In the genomic region with DNA sequence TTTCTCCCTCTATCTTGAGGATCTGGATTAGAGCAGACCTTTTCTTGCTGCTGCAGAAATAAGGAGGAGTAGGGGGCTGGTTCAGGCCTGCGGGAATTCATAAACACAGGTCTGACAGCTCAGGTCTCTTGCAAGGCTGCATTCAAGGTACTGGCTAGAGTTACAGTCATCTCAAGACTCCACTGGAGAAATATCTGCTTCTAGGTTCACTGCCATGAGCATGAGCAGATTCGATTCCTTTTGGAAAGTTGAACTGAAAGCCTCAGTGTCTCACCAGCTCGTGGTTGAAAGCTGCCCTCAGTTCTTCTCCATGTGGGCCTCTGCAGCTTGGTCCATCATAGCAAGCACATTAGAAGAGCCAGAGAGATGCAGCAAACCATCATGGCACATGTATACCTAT, we compare ENCODE assay signal across 23 cellular contexts.
DNase-seq lines count a peak whose midpoint lies in the region; ATAC-seq, FAIRE-seq and TF ChIP-seq lines count a peak whose summit lies in the region.
"Had no signal": no experiment of that assay in that cellular context is flagged by ENCODE, and none has a peak within 500 bp of the region (broad histone marks: within the 10 kb centered on the region; RNA-seq: fewer than 3 reads in every experiment).

No MANE protein-coding gene starts in this region.

- intact Hi-C loops in GM12878 (cut with micrococcal nuclease; ENCODE audit: unreplicated experiment) = no loop called here

- no peaks in the 10 kb centered on the region for H4K20me1 ChIP-seq in GM12878 (ENCODE audit: control insufficient read depth, insufficient read depth)
- H4K20me1 ChIP-seq: BLaER1 treated with 17β-estradiol and CSF1 and Interleukin-3, amounts not matched to agents 10 nM and 100 nM had no signal

- no peak overlapping the region for H3K27ac ChIP-seq in GM12878 (ENCODE audit: control insufficient read depth, insufficient read depth)
- H3K27ac ChIP-seq: hepatocyte, Peyer's patch, upper lobe of right lung had no signal

- no peaks in the 10 kb centered on the region for H3K36me3 Mint-ChIP-seq in activated T-cell treated with anti-CD3 and anti-CD28 coated beads, Interleukin-2, amount 50 U/mL, for 4 hours (ENCODE audit: insufficient read depth)

- H3K9ac ChIP-seq in GM12878 (ENCODE audit: control insufficient read depth, insufficient read depth, low read length) = no peak overlapping the region
- H3K9ac ChIP-seq: SK-N-SH had no signal

- no peak overlapping the region for H3K4me3 Mint-ChIP-seq in activated T-cell treated with anti-CD3 and anti-CD28 coated beads, Interleukin-2, amount 50 U/mL, for 4 hours
- H3K4me3 Mint-ChIP-seq: stimulated activated naive CD8-positive, alpha-beta T cell treated with anti-CD3 and anti-CD28 coated beads, Interleukin-15, Interleukin-2, amounts not matched to agents 100 ng/mL and 50 ng/mL, for 24 hours had no signal

- TF ChIP-seq POLR2A in GM12878 (IDR thresholded peaks at IDR 0.05; ENCODE audit: low read depth, low read length) = no peak

- POLR2A ChIA-PET in GM12878 (lab: Charles Lee) = no interaction called here

- H3K27me3 Mint-ChIP-seq in activated T-cell treated with anti-CD3 and anti-CD28 coated beads, Interleukin-2, amount 50 U/mL, for 4 hours (ENCODE audit: low read depth) = no peaks in the 10 kb centered on the region
- H3K27me3 Mint-ChIP-seq: stimulated activated naive CD8-positive, alpha-beta T cell treated with anti-CD3 and anti-CD28 coated beads, Interleukin-15, Interleukin-2, amounts not matched to agents 100 ng/mL and 50 ng/mL, for 24 hours had no signal

- ATAC-seq in GM18909 (IDR thresholded peaks at IDR 0.05; ENCODE audit: poor library complexity, unreplicated experiment) (peak; percentile 54), HG02884 (IDR thresholded peaks at IDR 0.05; ENCODE audit: unreplicated experiment) (peak; percentile 78), GM12878 (peak; percentile 48)
- no peak for ATAC-seq in activated T-cell treated with anti-CD3 and anti-CD28 coated beads, Interleukin-2, amount 50 U/mL, for 4 hours
- ATAC-seq: upper lobe of right lung had no signal

- no peaks in the 10 kb centered on the region for H3K9me3 Mint-ChIP-seq in activated T-cell treated with anti-CD3 and anti-CD28 coated beads, Interleukin-2, amount 50 U/mL, for 4 hours
- H3K9me3 Mint-ChIP-seq: stimulated activated naive CD8-positive, alpha-beta T cell treated with anti-CD3 and anti-CD28 coated beads, Interleukin-15, Interleukin-2, amounts not matched to agents 100 ng/mL and 50 ng/mL, for 24 hours had no signal

- H3K9me3 ChIP-seq in GM12878 (replicated peaks; ENCODE audit: control insufficient read depth, insufficient read depth, low read length) = no peaks in the 10 kb centered on the region
- H3K9me3 ChIP-seq: BLaER1 treated with 17β-estradiol and CSF1 and Interleukin-3, amounts not matched to agents 10 nM and 100 nM; Peyer's patch; SK-N-SH; upper lobe of right lung had no signal

- SMC1A ChIA-PET in GM12878 (lab: Charles Lee; ENCODE audit: uncharacterized antibody, unreplicated experiment) = interaction anchor here (1.1 to 1.2 kb wide), 2 partner anchors 10 to 99 kb away, joined by 3 to 4 read pairs; no protein-coding TSS in a partner anchor

- in situ Hi-C loops in GM12878 (cut with MboI) = no loop called here

- no peak for TF ChIP-seq RAD21 in GM12878 (IDR thresholded peaks at IDR 0.05; ENCODE audit: insufficient read depth, low read depth, low read length)

- H3K27me3 ChIP-seq in GM12878 (replicated peaks in 1 of 2; ENCODE audit: control insufficient read depth in 2 of 2, insufficient read depth in 2 of 2, low read length in 1 of 2) = no peaks in the 10 kb centered on the region; a peak in 1 of 4 replicates
- H3K27me3 ChIP-seq: BLaER1 treated with 17β-estradiol and CSF1 and Interleukin-3, amounts not matched to agents 10 nM and 100 nM; hepatocyte; Peyer's patch; upper lobe of right lung had no signal

- 0 out of 2 replicates have a peak, but pooled peaks cover 3% of the 10 kb centered on the region for H3K4me1 ChIP-seq in GM12878 (ENCODE audit: control insufficient read depth, insufficient read depth, low read length)
- H3K4me1 ChIP-seq: Peyer's patch, upper lobe of right lung had no signal

- 0% methylated on average over 3 of the region's 3 CpGs for WGBS in GM12878 (ENCODE audit: insufficient coverage, insufficient replicate concordance, low lambda C conversion rate, missing lambda C conversion rate)

- CTCF ChIA-PET in GM12878 (lab: Yijun Ruan, JAX) = no interaction called here

- DNase-seq in Ammon's horn (ENCODE audit: low spot score) = peak; percentile 46
- DNase-seq in GM12878 (ENCODE audit: low read depth, low spot score) = no peak
- DNase-seq in NCI-H187 (lab: John Stamatoyannopoulos, UW) = no peak
- DNase-seq in NCI-H128 (lab: John Stamatoyannopoulos, UW; ENCODE audit: unreplicated experiment) = no peak
- no peak for DNase-seq in stimulated activated CD4-positive, alpha-beta T cell treated with anti-CD3 and anti-CD28 coated beads, Interleukin-4, amount 100 ng/mL, for 24 hours
- no peak for DNase-seq in activated T-cell treated with anti-CD3 and anti-CD28 coated beads, Interleukin-2, amount 50 U/mL, for 4 hours
- DNase-seq: activated CD4-positive, alpha-beta T cell treated with anti-CD3 and anti-CD28 coated beads for 4 hours; aorta; GDM1; kidney; NCI-H2107; NCI-H774; Peyer's patch; SK-N-SH; T1000; upper lobe of right lung had no signal

- H3K79me2 ChIP-seq in GM12878 (ENCODE audit: control insufficient read depth, insufficient read depth, low read length) = no peaks in the 10 kb centered on the region
- H3K79me2 ChIP-seq: hepatocyte had no signal

- no peak overlapping the region for H3K4me2 ChIP-seq in GM12878 (ENCODE audit: control insufficient read depth, insufficient read depth)
- H3K4me2 ChIP-seq: hepatocyte, SK-N-SH had no signal

- no peak overlapping the region for H3K4me3 ChIP-seq in GM12878
- H3K4me3 ChIP-seq: BLaER1 treated with 17β-estradiol and CSF1 and Interleukin-3, amounts not matched to agents 10 nM and 100 nM; hepatocyte; Peyer's patch; upper lobe of right lung had no signal

- no peaks in the 10 kb centered on the region for H3K36me3 ChIP-seq in GM12878 (ENCODE audit: control insufficient read depth in 2 of 2, insufficient read depth in 2 of 2, low read length in 1 of 2)
- H3K36me3 ChIP-seq: BLaER1 treated with 17β-estradiol and CSF1 and Interleukin-3, amounts not matched to agents 10 nM and 100 nM; Peyer's patch; upper lobe of right lung had no signal

- no peak for FAIRE-seq in GM12878 (lab: Jason Lieb, UNC)
- FAIRE-seq: endometrium, GM19239, kidney had no signal

- BruUV-seq in GM12878 (replicated peaks; lab: Mats Ljungman, UMichigan) = no TSS peak

- H2AFZ ChIP-seq in GM12878 (ENCODE audit: control insufficient read depth, low read depth, low read length) = no peak overlapping the region
- H2AFZ ChIP-seq: hepatocyte had no signal

- H3K4me1 Mint-ChIP-seq in activated T-cell treated with anti-CD3 and anti-CD28 coated beads, Interleukin-2, amount 50 U/mL, for 4 hours (ENCODE audit: low read depth) = no peaks in the 10 kb centered on the region

- TF ChIP-seq EP300 in GM12878 (IDR thresholded peaks at IDR 0.05; ENCODE audit: borderline replicate concordance in 1 of 2, control insufficient read depth in 1 of 2, low read depth in 2 of 2, low read length in 2 of 2) = no peak

- RAD21 ChIA-PET in GM12878 (lab: Charles Lee; ENCODE audit: unreplicated experiment) = no interaction called here

- no peak for TF ChIP-seq CTCF in GM12878 (IDR thresholded peaks at IDR 0.05 in 2 of 3, conservative IDR thresholded peaks at IDR 0.05 in 1 of 3; ENCODE audit: control insufficient read depth in 2 of 3, extremely low read depth in 1 of 3, insufficient read depth in 1 of 3, low read depth in 3 of 3, low read length in 3 of 3)

TF ChIP-seq in GM12878, 131 proteins besides CTCF, POLR2A, EP300 and RAD21 (continues in another document):
- no peak for TF ChIP-seq CBX5 (IDR thresholded peaks at IDR 0.05; ENCODE audit: low read depth)
- TF ChIP-seq, protein P1, sequence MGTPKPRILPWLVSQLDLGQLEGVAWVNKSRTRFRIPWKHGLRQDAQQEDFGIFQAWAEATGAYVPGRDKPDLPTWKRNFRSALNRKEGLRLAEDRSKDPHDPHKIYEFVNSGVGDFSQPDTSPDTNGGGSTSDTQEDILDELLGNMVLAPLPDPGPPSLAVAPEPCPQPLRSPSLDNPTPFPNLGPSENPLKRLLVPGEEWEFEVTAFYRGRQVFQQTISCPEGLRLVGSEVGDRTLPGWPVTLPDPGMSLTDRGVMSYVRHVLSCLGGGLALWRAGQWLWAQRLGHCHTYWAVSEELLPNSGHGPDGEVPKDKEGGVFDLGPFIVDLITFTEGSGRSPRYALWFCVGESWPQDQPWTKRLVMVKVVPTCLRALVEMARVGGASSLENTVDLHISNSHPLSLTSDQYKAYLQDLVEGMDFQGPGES (IDR thresholded peaks at IDR 0.05) = no peak

Comparison
In these comparisons a context has a peak if more than half of its experiments do, and no peak if none do; other contexts are left out.
1. ATAC-seq: peak in GM18909 (single experiment), HG02884 (single experiment) and GM12878 (single experiment); none in activated T-cell treated with anti-CD3 and anti-CD28 coated beads, Interleukin-2, amount 50 U/mL, for 4 hours (0 of 2).